In the genomic region with DNA sequence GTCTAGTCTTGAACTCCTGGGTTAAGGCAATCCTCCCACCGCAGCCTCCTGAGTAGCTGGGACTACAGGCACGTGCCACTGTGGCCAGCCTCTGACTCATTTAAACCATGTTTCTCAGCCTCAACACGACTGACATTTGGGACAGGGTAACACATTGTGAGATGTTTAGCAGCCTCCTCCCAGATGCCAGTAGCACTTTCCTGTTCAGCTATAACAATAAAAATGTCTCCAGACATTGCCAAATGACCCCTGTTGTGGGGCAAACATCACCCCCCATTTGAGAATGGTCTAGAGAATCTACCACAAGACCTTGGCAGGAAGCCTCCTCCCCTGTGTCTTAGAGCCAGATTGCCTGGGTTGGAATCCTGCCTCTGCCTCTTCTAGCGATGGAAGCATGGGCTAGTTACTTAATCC, we compare ENCODE assay signal across 7 cellular contexts. TPM values are rescaled to one million over a fixed set of nuclear protein-coding genes. Genes with fewer than 3 reads are reported as not detected.
A peak's percentile ranks its signal among the peaks of the same experiment; 100 is the strongest.
DNase-seq lines count a peak whose midpoint lies in the region; ATAC-seq and TF ChIP-seq lines count a peak whose summit lies in the region.

No MANE protein-coding gene starts in this region.

- DNase-seq in MV-4-11 (lab: John Stamatoyannopoulos, UW) (peak; percentile 76), chondrocyte (ENCODE audit: low spot score) (no peak), stomach (no peak), suprapubic skin (ENCODE audit: low spot score in 2 of 2) (no peak)
- peak; percentile 19 for DNase-seq in stimulated activated CD8-positive, alpha-beta memory T cell treated with anti-CD3 and anti-CD28 coated beads, Interleukin-12 subunit alpha, Interleukin-12 subunit beta, amount 100 ng/mL, for 4 hours (ENCODE audit: low read depth)

- H3K27ac ChIP-seq in stomach (peak overlapping the region in 1 of 5 donors; percentile 26), suprapubic skin (no peak overlapping the region)

- H3K27ac Mint-ChIP-seq in chondrocyte (ENCODE audit: unreplicated experiment) = peak overlapping the region; percentile 87

- H3K4me3 ChIP-seq in stomach (no peak overlapping the region), suprapubic skin (no peak overlapping the region)

- TF ChIP-seq EP300 in stomach (IDR thresholded peaks at IDR 0.05) (no peak), suprapubic skin (IDR thresholded peaks at IDR 0.05) (no peak)

- H3K36me3 ChIP-seq in stomach (no peaks in the 10 kb centered on the region), suprapubic skin (no peaks in the 10 kb centered on the region)

- H3K27me3 ChIP-seq in stomach = no peaks in the 10 kb centered on the region
- no peaks in the 10 kb centered on the region for H3K27me3 ChIP-seq in suprapubic skin

- TF ChIP-seq POLR2A in stomach (IDR thresholded peaks at IDR 0.05) (no peak), suprapubic skin (IDR thresholded peaks at IDR 0.05) (no peak)

- H3K9me3 ChIP-seq in stomach (no peaks in the 10 kb centered on the region), suprapubic skin (no peaks in the 10 kb centered on the region)

- no peaks in the 10 kb centered on the region for H3K36me3 Mint-ChIP-seq in chondrocyte (ENCODE audit: low read depth)

- 59 to 72% (median 71%) methylated on average over 4 of the region's 4 CpGs for WGBS in stomach, 5 donors
- WGBS in suprapubic skin = 33% methylated on average over 4 of the region's 4 CpGs

- H3K4me1 ChIP-seq in stomach = peaks cover 0 to 10% (median 4%) of the 10 kb centered on the region in 4 donors
- peaks cover 14% of the 10 kb centered on the region for H3K4me1 ChIP-seq in suprapubic skin

- peak; percentile 58 for ATAC-seq in GM21423 (IDR thresholded peaks at IDR 0.05; ENCODE audit: unreplicated experiment)
- no peak for ATAC-seq in HG02840 (IDR thresholded peaks at IDR 0.05; ENCODE audit: low FRiP score, unreplicated experiment)

- intact Hi-C loops in stomach (cut with DNase I; ENCODE audit: low total_unique reads) = no loop called here

- no peaks in the 10 kb centered on the region for H3K27me3 Mint-ChIP-seq in chondrocyte (ENCODE audit: low read depth)

- TF ChIP-seq CTCF in chondrocyte (IDR thresholded peaks at IDR 0.05) = no peak
- TF ChIP-seq CTCF in stomach (IDR thresholded peaks at IDR 0.05) = no peak
- no peak for TF ChIP-seq CTCF in suprapubic skin (IDR thresholded peaks at IDR 0.05)

- H3K9me3 Mint-ChIP-seq in chondrocyte (ENCODE audit: low read depth) = no peaks in the 10 kb centered on the region

- peaks cover 26% of the 10 kb centered on the region for H3K4me1 Mint-ChIP-seq in chondrocyte (ENCODE audit: low read depth)

- H3K4me3 Mint-ChIP-seq in chondrocyte (ENCODE audit: unreplicated experiment) = no peak overlapping the region

RNA-seq across cellular contexts. Expression of a gene that starts 8.4 kb away (rescaled TPM):
- total RNA-seq in chondrocyte (not detected in 3 replicates), stomach (not detected), suprapubic skin (10 to 100 TPM; 47.7 to 82.2 (median 63.8) TPM)
- 100 to 1,000 TPM in 1 of 3 donors, not detected in 2; 141 TPM for polyA plus RNA-seq in stomach

RNA-seq across cellular contexts. Expression of a gene that starts 45.8 kb away (rescaled TPM):
- total RNA-seq in chondrocyte (11.3 to 15.7 TPM (median 12.0 TPM) in 3 replicates), stomach (1 to 10 TPM in 4 of 5 donors, under 1 TPM in 1; under 0.01 to 5.3 (median 4.0) TPM), suprapubic skin (1 to 10 TPM; 1.0 to 1.4 (median 1.3) TPM)
- polyA plus RNA-seq in stomach = 1 to 10 TPM; 1.1 to 2.0 (median 1.2) TPM

Comparison
In these comparisons a context has a peak if more than half of its experiments do, and no peak if none do; other contexts are left out.
1. DNase-seq: peak in MV-4-11 (single experiment) and stimulated activated CD8-positive, alpha-beta memory T cell treated with anti-CD3 and anti-CD28 coated beads, Interleukin-12 subunit alpha, Interleukin-12 subunit beta, amount 100 ng/mL, for 4 hours (single experiment); none in chondrocyte (single experiment), stomach (single experiment) and suprapubic skin (0 of 2).
2. RNA of a gene that starts 8.4 kb away (total RNA-seq): 47.7 to 82.2 TPM in suprapubic skin; not detected in chondrocyte and not detected in stomach; every median in the first group is over 10 times any median in the second.